Comparison of ENCODE assay signal across 9 cellular contexts in the genomic region with DNA sequence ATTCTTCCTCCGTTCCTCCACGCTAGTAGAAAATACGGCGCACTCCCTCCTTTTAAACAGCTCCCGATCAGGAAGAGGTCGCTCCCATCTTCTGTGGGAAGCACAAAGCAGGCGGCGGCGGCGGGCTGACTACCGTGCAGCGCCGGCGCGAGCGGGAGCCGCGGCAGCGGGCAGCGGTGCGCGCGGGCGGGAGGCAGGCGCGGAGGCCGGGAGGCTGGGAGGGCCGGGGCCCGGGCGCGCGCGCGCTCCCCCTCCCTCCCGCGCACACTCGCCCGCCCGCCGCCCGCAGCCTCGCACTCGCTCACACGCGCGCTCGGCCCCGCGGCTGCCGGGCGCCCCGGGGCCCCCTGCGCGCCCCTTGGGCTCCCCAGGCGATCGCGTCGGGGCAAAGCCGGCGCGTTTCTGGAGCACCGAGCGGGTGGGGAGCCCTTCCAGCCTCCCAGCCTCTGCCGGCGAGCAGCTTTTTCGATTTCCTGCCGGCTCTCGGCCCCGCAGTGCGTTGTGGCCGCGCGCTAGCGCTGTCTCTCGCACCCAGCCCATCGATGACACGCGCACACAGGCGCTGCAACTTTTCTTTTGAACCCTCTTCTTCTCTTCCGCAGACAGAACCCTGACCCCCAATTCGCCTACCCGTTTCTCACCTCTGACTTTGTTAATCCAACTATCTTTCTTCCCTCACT. TPM values are rescaled to one million over a fixed set of nuclear protein-coding genes. Genes with fewer than 3 reads are reported as not detected.
DNase-seq lines count a peak whose midpoint lies in the region; ATAC-seq, FAIRE-seq and TF ChIP-seq lines count a peak whose summit lies in the region.
"Had no signal": no experiment of that assay in that cellular context is flagged by ENCODE, and none has a peak within 500 bp of the region (broad histone marks: within the 10 kb centered on the region; RNA-seq: fewer than 3 reads in every experiment).

Gene SLC8A1 (minus strand): TSS at position 165 of the 680 bp plus-strand sequence.

- H3K4me2 ChIP-seq in keratinocyte (ENCODE audit: control insufficient read depth, extremely low read depth, insufficient read depth, low read depth, low read length), result peak within 1 kb of the TSS; percentile 94

- DNase-seq in AG04450 (ENCODE audit: low read depth, low spot score) (no peak), GM13977 (ENCODE audit: low spot score) (peak; percentile 46), NCI-H345 treated with DMSO at 0.1 percent for 48 hours (lab: John Stamatoyannopoulos, UW; ENCODE audit: unreplicated experiment) (peak; percentile 47), breast epithelium (ENCODE audit: low spot score in 2 of 2) (no peak), keratinocyte (ENCODE audit: low read depth, low spot score) (no peak), small intestine (peak; percentile 29)
- DNase-seq in activated CD8-positive, alpha-beta memory T cell treated with anti-CD3 and anti-CD28 coated beads, Interleukin-2, amount 50 U/mL, for 48 hours, result no peak

- no peak for ATAC-seq in HG02763 (IDR thresholded peaks at IDR 0.05; ENCODE audit: unreplicated experiment)
- ATAC-seq: HCT116 had no signal

- CTCF ChIA-PET in AG04450 (lab: Charles Lee), result interaction anchor here (0.7 to 2.2 kb wide), 4 partner anchors 13 to 540 kb away, joined by 3 to 5 read pairs (median 3); no protein-coding TSS in a partner anchor

- H3K36me3 ChIP-seq in breast epithelium (no peaks in the 10 kb centered on the region), keratinocyte (ENCODE audit: control insufficient read depth in 2 of 2, extremely low read depth in 1 of 2, insufficient read depth in 2 of 2, low read length in 2 of 2) (no peaks in the 10 kb centered on the region), small intestine (ENCODE audit: control insufficient read depth in 2 of 2, insufficient read depth in 2 of 2, low read length in 2 of 2) (no peaks in the 10 kb centered on the region)

- 0 to 1% (median 1%) methylated on average over 45 to 82 of the region's 82 CpGs for WGBS in small intestine, 3 donors

- peak within 1 kb of the TSS; percentile 72 for H3K27ac ChIP-seq in AG04450 (ENCODE audit: low read depth, low read length)
- peak within 1 kb of the TSS in 1 of 2 donors; percentile 12 for H3K27ac ChIP-seq in breast epithelium
- no peak within 1 kb of the TSS for H3K27ac ChIP-seq in keratinocyte (ENCODE audit: control insufficient read depth, insufficient read depth, low read length)
- H3K27ac ChIP-seq in small intestine (ENCODE audit: low read depth in 1 of 2, low read length in 1 of 2), result peak within 1 kb of the TSS; percentile 50 to 86

- FAIRE-seq in keratinocyte (lab: Jason Lieb, UNC) (no peak), small intestine (lab: Jason Lieb, UNC) (no peak)

- no peaks in the 10 kb centered on the region for H3K27me3 ChIP-seq in AG04450 (ENCODE audit: control insufficient read depth, insufficient read depth, low read length)
- H3K27me3 ChIP-seq in breast epithelium, result peaks cover 0 to 11% of the 10 kb centered on the region in 2 donors
- no peaks in the 10 kb centered on the region for H3K27me3 ChIP-seq in keratinocyte (ENCODE audit: control insufficient read depth, extremely low read depth, insufficient read depth, low read length)
- peaks cover 2 to 3% of the 10 kb centered on the region in 2 donors for H3K27me3 ChIP-seq in small intestine (ENCODE audit: control insufficient read depth in 2 of 2, insufficient read depth in 2 of 2, low read length in 2 of 2)

- no peak for TF ChIP-seq POLR2A in breast epithelium (IDR thresholded peaks at IDR 0.05)

- H3K9me3 ChIP-seq in AG04450 (ENCODE audit: control insufficient read depth, insufficient read depth, low read length), result no peaks in the 10 kb centered on the region; the same call in 1 of the 2 replicates
- H3K9me3 ChIP-seq in breast epithelium, result no peaks in the 10 kb centered on the region
- H3K9me3 ChIP-seq in keratinocyte (ENCODE audit: control insufficient read depth, low read depth, low read length), result no peaks in the 10 kb centered on the region
- H3K9me3 ChIP-seq in small intestine (ENCODE audit: control insufficient read depth, low read depth), result no peaks in the 10 kb centered on the region

- H2AFZ ChIP-seq in keratinocyte (ENCODE audit: control insufficient read depth, low read length), result peak within 1 kb of the TSS; percentile 95

- H4K20me1 ChIP-seq in keratinocyte (ENCODE audit: control insufficient read depth, extremely low read depth, insufficient read depth, low read length), result no peaks in the 10 kb centered on the region

- no peaks in the 10 kb centered on the region for H3K9me1 ChIP-seq in keratinocyte (ENCODE audit: control insufficient read depth, extremely low read depth, insufficient read depth, low read length)

- H3K4me1 ChIP-seq in breast epithelium (no peaks in the 10 kb centered on the region), keratinocyte (ENCODE audit: control insufficient read depth, extremely low read depth, insufficient read depth, low read length) (peaks cover 12% of the 10 kb centered on the region), small intestine (ENCODE audit: control insufficient read depth in 2 of 2, insufficient read depth in 1 of 2, low read depth in 1 of 2, low read length in 1 of 2) (peaks cover 0 to 2% of the 10 kb centered on the region in 2 donors)

- dilution Hi-C loops in keratinocyte (cut with MboI; ENCODE audit: extremely low pct_ligation_motif_present, low sequenced_read_pairs), result no loop called here

- peak within 1 kb of the TSS; percentile 52 for H3K9ac ChIP-seq in keratinocyte (ENCODE audit: control insufficient read depth, extremely low read depth, insufficient read depth, low read length)

- in situ Hi-C loops in GM13977 (cut with MboI; ENCODE audit: low pct_unique_long_range_greater_than_20kb, low sequenced_read_pairs, unreplicated experiment), result no loop called here

- POLR2A ChIA-PET in AG04450 (lab: Yijun Ruan, JAX), result interaction anchor here (0.7 to 2.6 kb wide), 6 partner anchors 171 to 538 kb away, joined by 3 to 8 read pairs (median 3); no protein-coding TSS in a partner anchor

- peak within 1 kb of the TSS; percentile 84 for H3K4me3 ChIP-seq in AG04450 (ENCODE audit: low read depth, low read length)
- peak within 1 kb of the TSS; percentile 51 to 69 (median 51) for H3K4me3 ChIP-seq in breast epithelium
- H3K4me3 ChIP-seq in keratinocyte (ENCODE audit: control insufficient read depth in 2 of 3, extremely low read depth in 1 of 3, insufficient read depth in 2 of 3, low read depth in 1 of 3, low read length in 3 of 3), result peak within 1 kb of the TSS; percentile 45 to 90 (median 58)
- H3K4me3 ChIP-seq in small intestine (ENCODE audit: low read depth in 1 of 2, low read length in 2 of 2), result peak within 1 kb of the TSS; percentile 31 to 76

- intact Hi-C loops in breast epithelium (cut with DNase I; ENCODE audit: low total_unique reads), result no loop called here

- no peaks in the 10 kb centered on the region for H3K79me2 ChIP-seq in keratinocyte (ENCODE audit: control insufficient read depth, insufficient read depth, low read length)

- TF ChIP-seq CTCF in AG04450 (IDR thresholded peaks at IDR 0.05; ENCODE audit: low read depth, low read length), result no peak
- TF ChIP-seq CTCF in GM13977 (IDR thresholded peaks at IDR 0.05; ENCODE audit: extremely low read depth, insufficient read depth, missing control alignments), result no peak
- TF ChIP-seq CTCF in breast epithelium (IDR thresholded peaks at IDR 0.05), result no peak
- TF ChIP-seq CTCF in keratinocyte (optimal IDR thresholded peaks at IDR 0.05 in 1 of 3, IDR thresholded peaks at IDR 0.05 in 1 of 3, conservative IDR thresholded peaks at IDR 0.05 in 1 of 3; ENCODE audit: extremely low read depth in 1 of 3, insufficient read depth in 2 of 3, low read length in 3 of 3), result no peak

RNA-seq across cellular contexts. Expression of gene SLC8A1, which starts in this region (rescaled TPM):
- polyA plus RNA-seq in AG04450 (2011; rRNA removed), result 15.8 and 19.3 TPM in 2 replicates
- polyA minus RNA-seq in AG04450 (2011; rRNA and poly(A)+ RNA removed), result 94.5 and 130 TPM in 2 replicates
- total RNA-seq in breast epithelium, result 10 to 100 TPM in 2 of 3 donors, 1 to 10 TPM in 1; 8.2 to 14.2 (median 12.2) TPM
- 0.61 to 3.2 TPM (median 2.7 TPM) in 3 replicates for polyA plus RNA-seq in keratinocyte
- polyA plus RNA-seq in keratinocyte (2011; ENCODE audit: low read depth), result 0.06 TPM
- polyA plus RNA-seq in keratinocyte (2011; cell fraction: cytosol; rRNA removed), result 0.36 and 0.84 TPM in 2 replicates
- 1.1 and 1.3 TPM in 2 replicates for polyA plus RNA-seq in keratinocyte (2011; cell fraction: nucleus; rRNA removed)
- 0.03 and 3.3 TPM in 2 replicates for polyA plus RNA-seq in keratinocyte (2012; ENCODE audit: low replicate concordance)
- 6.1 to 19.5 TPM (median 7.5 TPM) in 3 replicates for polyA minus RNA-seq in keratinocyte
- 4.2 TPM for polyA minus RNA-seq in keratinocyte (2011; cell fraction: cytosol; rRNA and poly(A)+ RNA removed)
- 2.5 and 3.5 TPM in 2 replicates for polyA minus RNA-seq in keratinocyte (2011; cell fraction: nucleus; rRNA and poly(A)+ RNA removed)
- 1 to 10 TPM in 2 of 3 donors, under 1 TPM in 1; 0.22 to 2.4 (median 1.4) TPM for polyA plus RNA-seq in small intestine

Comparison
In these comparisons a context has a peak if more than half of its experiments do, and no peak if none do; other contexts are left out.
1. DNase-seq: peak in GM13977 (single experiment), NCI-H345 treated with DMSO at 0.1 percent for 48 hours (single experiment) and small intestine (single experiment); none in AG04450 (single experiment), breast epithelium (0 of 2), keratinocyte (single experiment) and activated CD8-positive, alpha-beta memory T cell treated with anti-CD3 and anti-CD28 coated beads, Interleukin-2, amount 50 U/mL, for 48 hours (single experiment).
2. Peak in every context shown above with its lines, with median percentiles within 50 percentile points of each other: H3K4me3 ChIP-seq.